Comparison of ENCODE assay signal across 8 cellular contexts in genomic region chr7:128581100-128581499, GRCh38.
DNase-seq lines count a peak whose midpoint lies in the region; ATAC-seq, FAIRE-seq and TF ChIP-seq lines count a peak whose summit lies in the region.
"Not testable (repeated sequence)": the region's sequence is repeated elsewhere in the genome, so short reads cannot be mapped to it uniquely, and the experiment has no call there.

No MANE protein-coding gene starts in this region.

- H3K4me1 ChIP-seq in ACC112 (ENCODE audit: control insufficient read depth, insufficient read depth, low read length, unreplicated experiment) (peaks cover 14% of the 10 kb centered on the region), osteoblast (ENCODE audit: insufficient read depth, low read length) (peaks cover 10% of the 10 kb centered on the region)
- not testable (repeated sequence) for H3K4me1 ChIP-seq in PC-3 (ENCODE audit: insufficient read depth, low read length); K562 (replicated peaks in 1 of 2; ENCODE audit: control insufficient read depth in 2 of 2, insufficient read depth in 2 of 2, low read length in 2 of 2)

- TF ChIP-seq RAD21 in K562 (CRISPR knock-in tag; conservative IDR thresholded peaks at IDR 0.05 in 1 of 2, IDR thresholded peaks at IDR 0.05 in 1 of 2): not testable (repeated sequence)

- POLR2A ChIA-PET in PC-3 (lab: Charles Lee; ENCODE audit: unreplicated experiment); K562 (lab: Yijun Ruan, JAX): not testable (repeated sequence)

- H3K9me1 ChIP-seq in K562 (ENCODE audit: control insufficient read depth, insufficient read depth, low read length): not testable (repeated sequence)

- CTCF ChIA-PET in PC-3 (lab: Charles Lee); K562 (lab: Yijun Ruan, JAX; ENCODE audit: low intra/inter-chr PET ratio): not testable (repeated sequence)

- H3K36me3 ChIP-seq in ACC112 (ENCODE audit: insufficient read depth, low read length); PC-3 (ENCODE audit: low read depth, low read length): not testable (repeated sequence)
- peaks cover 34% of the 10 kb centered on the region; the same call in 1 of the 3 replicates for H3K36me3 ChIP-seq in K562 (ENCODE audit: control insufficient read depth, insufficient read depth, low read length)
- peaks cover 12% of the 10 kb centered on the region for H3K36me3 ChIP-seq in osteoblast (ENCODE audit: insufficient read depth, low read length)

- H3K9ac ChIP-seq in PC-3 (ENCODE audit: low read length); K562 (ENCODE audit: insufficient read depth in 1 of 2, low read depth in 2 of 2, low read length in 2 of 2): not testable (repeated sequence)

- WGBS in K562 (ENCODE audit: insufficient coverage, low coverage, missing lambda C conversion rate): 68% methylated on average over 5 of the region's 5 CpGs

- peak overlapping the region; percentile 87 for H3K27ac ChIP-seq in ACC112 (ENCODE audit: low read depth, low read length)
- H3K27ac ChIP-seq in PC-3 (ENCODE audit: low read length); K562 (ENCODE audit: extremely low read depth, low read depth, low read length): not testable (repeated sequence)
- H3K27ac ChIP-seq in epithelial cell of prostate: peak overlapping the region; percentile 15
- peak overlapping the region; percentile 71 for H3K27ac ChIP-seq in osteoblast (ENCODE audit: low read depth, low read length)

- DNase-seq in EL (peak; percentile 86), HT1080 (ENCODE audit: low read depth) (peak; percentile 84), PC-3 (peak; percentile 18), K562 (ENCODE audit: extremely low read depth in 1 of 4, low spot score in 3 of 4) (peak in 1 of 4 experiments; percentile 20), epithelial cell of prostate (ENCODE audit: low read depth, low spot score) (peak; percentile 2), foreskin fibroblast (peak; percentile 74 to 86)
- not testable (repeated sequence) for DNase-seq in osteoblast (ENCODE audit: insufficient read length, low spot score, missing footprints)

- not testable (repeated sequence) for TF ChIP-seq EP300 in K562 (IDR thresholded peaks at IDR 0.05; ENCODE audit: low read length)

- H3F3A ChIP-seq in PC-3 (ENCODE audit: low read length, unreplicated experiment): not testable (repeated sequence)

- H3K27me3 ChIP-seq in ACC112 (ENCODE audit: insufficient read depth, low read length); PC-3 (ENCODE audit: low read length); K562 (ENCODE audit: control insufficient read depth in 2 of 2, insufficient read depth in 2 of 2, low read length in 2 of 2); osteoblast (ENCODE audit: insufficient read depth, low read length): not testable (repeated sequence)

- ATAC-seq in PC-3 (peak; percentile 33; the same call in 1 of the 2 replicates), K562 (peak; percentile 58; the same call in 2 of the 3 replicates)

- H4K20me1 ChIP-seq in PC-3 (ENCODE audit: low read length); K562 (replicated peaks; ENCODE audit: control insufficient read depth, insufficient read depth, low read length); osteoblast (ENCODE audit: insufficient read depth, low read length): not testable (repeated sequence)

- not testable (repeated sequence) for TF ChIP-seq POLR2A in K562 (conservative IDR thresholded peaks at IDR 0.05)

- H3K4me2 ChIP-seq in PC-3 (ENCODE audit: low read length); K562 (ENCODE audit: insufficient read depth, low read length); osteoblast (ENCODE audit: insufficient read depth, low read length): not testable (repeated sequence)

- H3K9me3 ChIP-seq in PC-3 (ENCODE audit: low read length); K562 (replicated peaks; ENCODE audit: control insufficient read depth, insufficient read depth, low read depth, low read length); osteoblast (ENCODE audit: low read depth, low read length): not testable (repeated sequence)

- not testable (repeated sequence) for FAIRE-seq in K562 (lab: Jason Lieb, UNC)

- BruUV-seq in PC-3 (replicated peaks; lab: Mats Ljungman, UMichigan); K562 (replicated peaks; lab: Mats Ljungman, UMichigan): not testable (repeated sequence)

- intact Hi-C loops in PC-3 (cut with micrococcal nuclease); K562 (cut with micrococcal nuclease): not testable (repeated sequence)

- TF ChIP-seq CTCF in PC-3 (conservative IDR thresholded peaks at IDR 0.05; ENCODE audit: low read depth, low read length); K562 (IDR thresholded peaks at IDR 0.05 in 2 of 3, conservative IDR thresholded peaks at IDR 0.05 in 1 of 3; ENCODE audit: insufficient read depth in 2 of 3, low read depth in 1 of 3, low read length in 3 of 3); foreskin fibroblast (IDR thresholded peaks at IDR 0.05; ENCODE audit: low read depth, low read length); osteoblast (IDR thresholded peaks at IDR 0.05; ENCODE audit: extremely low read depth, low read depth, low read length): not testable (repeated sequence)

- H3K9me2 ChIP-seq in PC-3 (replicated peaks; ENCODE audit: low read length): not testable (repeated sequence)

- H3K4me3 ChIP-seq in ACC112 (ENCODE audit: low read depth, low read length); PC-3 (ENCODE audit: low read length); K562; foreskin fibroblast (ENCODE audit: low read depth in 1 of 2, low read length in 2 of 2); osteoblast (ENCODE audit: insufficient read depth, low read length): not testable (repeated sequence)

- H3K79me2 ChIP-seq in ACC112 (ENCODE audit: control insufficient read depth, insufficient read depth, low read length, unreplicated experiment); PC-3 (ENCODE audit: low read length); K562 (ENCODE audit: control insufficient read depth, insufficient read depth, low read length): not testable (repeated sequence)
- peaks cover 17% of the 10 kb centered on the region for H3K79me2 ChIP-seq in osteoblast (ENCODE audit: insufficient read depth, low read length)

- in situ Hi-C loops in K562 (cut with MboI): not testable (repeated sequence)

- H2AFZ ChIP-seq in ACC112 (ENCODE audit: low read length, unreplicated experiment); PC-3 (ENCODE audit: low read length); K562 (ENCODE audit: low read depth, low read length); osteoblast (ENCODE audit: low read length): not testable (repeated sequence)

TF ChIP-seq in K562, 482 proteins besides CTCF, POLR2A, EP300 and RAD21:
- TF ChIP-seq ZNF384 (IDR thresholded peaks at IDR 0.05; ENCODE audit: low read depth, low read length) (0 out of 2 replicates have a peak, but pooled peaks have one; percentile 14), JUND (IDR thresholded peaks at IDR 0.05; ENCODE audit: borderline replicate concordance, low read depth, low read length) (peak; percentile 22; the same call in 1 of the 2 replicates), NFE2 (IDR thresholded peaks at IDR 0.05; ENCODE audit: low read depth) (peak; percentile 33; the same call in 1 of the 2 replicates)
- not testable (repeated sequence) for TF ChIP-seq JUND (tag; IDR thresholded peaks at IDR 0.05; ENCODE audit: borderline replicate concordance, low read depth, low read length)
